In genomic region chr9:104279535-104280215, GRCh38 we compare ENCODE assay signal across 16 cellular contexts.
DNase-seq lines count a peak whose midpoint lies in the region; ATAC-seq and TF ChIP-seq lines count a peak whose summit lies in the region.
"Had no signal": no experiment of that assay in that cellular context is flagged by ENCODE, and none has a peak within 500 bp of the region (broad histone marks: within the 10 kb centered on the region; RNA-seq: fewer than 3 reads in every experiment).

No MANE protein-coding gene starts in this region.

- no peak overlapping the region for H3K4me3 ChIP-seq in body of pancreas
- H3K4me3 ChIP-seq in transverse colon, result no peak overlapping the region
- H3K4me3 ChIP-seq: esophagus squamous epithelium, psoas muscle, uterus had no signal

- no peak for TF ChIP-seq POLR2A in body of pancreas (IDR thresholded peaks at IDR 0.05)
- TF ChIP-seq POLR2A in transverse colon (IDR thresholded peaks at IDR 0.05), result no peak

- H3K9me3 ChIP-seq in body of pancreas (no peaks in the 10 kb centered on the region), transverse colon (no peaks in the 10 kb centered on the region)
- H3K9me3 ChIP-seq: esophagus squamous epithelium, psoas muscle, uterus had no signal

- DNase-seq in COLO829 (ENCODE audit: low spot score) (peak; percentile 60), LoVo (ENCODE audit: low spot score) (peak; percentile 29), body of pancreas (no peak), left kidney (ENCODE audit: low read depth, low spot score) (peak; percentile 24), left colon (no peak), GM19238 (ENCODE audit: insufficient read length, low spot score) (no peak), transverse colon (no peak)
- DNase-seq: activated naive CD4-positive, alpha-beta T cell treated with anti-CD3 and anti-CD28 coated beads for 36 hours; DMS79 treated with DMSO at 0.1 percent for 48 hours; esophagus squamous epithelium; H9; NCI-H1417 treated with DMSO at 0.1 percent for 48 hours; psoas muscle; stimulated activated CD4-positive, alpha-beta T cell treated with anti-CD3 and anti-CD28 coated beads, Interleukin-2, amount 100 ng/mL, for 24 hours; uterus had no signal

- H3K36me3 ChIP-seq in body of pancreas (replicated peaks in 1 of 2; ENCODE audit: insufficient read depth in 1 of 2, low read depth in 2 of 2) (no peaks in the 10 kb centered on the region), transverse colon (no peaks in the 10 kb centered on the region)
- H3K36me3 ChIP-seq: esophagus squamous epithelium, uterus had no signal

- 5 to 10% methylated on average over 2 of the region's 2 CpGs for WGBS in body of pancreas, 2 donors
- WGBS in transverse colon (ENCODE audit: low coverage in 1 of 2), 2 donors, result 31 to 41% methylated on average over 2 of the region's 2 CpGs

- ATAC-seq in body of pancreas (peak; percentile 43), GM18909 (IDR thresholded peaks at IDR 0.05; ENCODE audit: poor library complexity, unreplicated experiment) (no peak), left colon (no peak)
- ATAC-seq: psoas muscle had no signal

- no peak for TF ChIP-seq CTCF in body of pancreas (IDR thresholded peaks at IDR 0.05)
- no peak for TF ChIP-seq CTCF in transverse colon (IDR thresholded peaks at IDR 0.05)

- H3K27me3 ChIP-seq in body of pancreas (no peaks in the 10 kb centered on the region), transverse colon (no peaks in the 10 kb centered on the region)
- H3K27me3 ChIP-seq: esophagus squamous epithelium, uterus had no signal

- intact Hi-C loops in body of pancreas (cut with DNase I) (no loop called here), left colon (cut with DNase I, micrococcal nuclease) (no loop called here), transverse colon (cut with DNase I; ENCODE audit: low total_unique reads) (no loop called here)

- in situ Hi-C loops in transverse colon (cut with MboI; ENCODE audit: low pct_ligation_motif_present in 1 of 4, low pct_unique_long_range_greater_than_20kb in 1 of 4, low sequenced_read_pairs in 3 of 4), result loop anchor here in 1 of 4 donors (25.0 kb wide), 1 partner anchor 108 kb away; no protein-coding TSS in a partner anchor

- H3K27ac ChIP-seq in body of pancreas (peak overlapping the region; percentile 33 to 60 (median 52)), transverse colon (no peak overlapping the region)
- H3K27ac ChIP-seq: esophagus squamous epithelium, psoas muscle, uterus had no signal

- H3K4me1 ChIP-seq in body of pancreas (peaks cover 26% of the 10 kb centered on the region), transverse colon (no peaks in the 10 kb centered on the region)
- H3K4me1 ChIP-seq: esophagus squamous epithelium, psoas muscle, uterus had no signal

- TF ChIP-seq EP300 in transverse colon (IDR thresholded peaks at IDR 0.05; ENCODE audit: low read depth), result no peak

Comparison
In these comparisons a context has a peak if more than half of its experiments do, and no peak if none do; other contexts are left out.
1. DNase-seq: peak in COLO829 (single experiment), LoVo (single experiment) and left kidney (single experiment); none in body of pancreas (0 of 4), left colon (0 of 2), GM19238 (single experiment) and transverse colon (single experiment).
2. H3K27ac ChIP-seq: peak in body of pancreas (4 of 4); none in transverse colon (0 of 4).